ENCODE assay signal across 10 cellular contexts in the genomic region with DNA sequence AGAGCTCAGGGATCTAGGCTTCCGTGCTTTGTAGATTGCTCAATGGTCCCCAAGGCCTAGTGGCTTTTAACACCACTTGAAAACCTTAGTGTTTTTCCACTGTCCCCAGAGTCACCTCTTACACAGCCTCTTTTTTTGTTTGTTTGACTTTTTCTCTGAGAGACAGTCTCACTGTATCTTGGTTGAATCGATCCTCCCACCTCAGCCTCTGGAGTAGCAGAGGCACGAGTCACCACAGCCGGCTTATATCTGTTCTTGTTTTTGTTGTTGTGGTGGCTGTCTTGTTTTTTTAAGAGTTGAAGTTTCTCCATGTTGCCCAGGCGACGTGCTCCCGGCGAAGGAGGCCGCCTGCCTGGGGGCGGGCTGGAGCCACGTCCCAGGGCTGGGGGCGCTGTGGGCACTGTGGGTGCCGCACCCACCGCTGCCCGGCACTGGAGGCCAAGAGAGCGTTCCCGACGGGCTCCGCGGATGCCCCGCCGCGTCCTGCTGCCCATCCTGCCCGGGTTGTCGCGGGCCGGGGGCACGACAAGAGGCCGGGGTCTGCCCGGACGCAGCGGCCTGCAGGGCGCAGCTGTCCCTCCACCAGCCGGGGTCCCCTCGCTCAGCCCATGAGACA. TPM values are rescaled to one million over a fixed set of nuclear protein-coding genes. Genes with fewer than 3 reads are reported as not detected.
DNase-seq lines count a peak whose midpoint lies in the region; ATAC-seq, FAIRE-seq and TF ChIP-seq lines count a peak whose summit lies in the region.
"Not testable (repeated sequence)": the region's sequence is repeated elsewhere in the genome, so short reads cannot be mapped to it uniquely, and the experiment has no call there.
"Had no signal": no experiment of that assay in that cellular context is flagged by ENCODE, and none has a peak within 500 bp of the region (broad histone marks: within the 10 kb centered on the region; RNA-seq: fewer than 3 reads in every experiment).

No MANE protein-coding gene starts in this region.

- not testable (repeated sequence) for H3F3A ChIP-seq in GM23338 (replicated peaks; ENCODE audit: low read depth); PC-3 (ENCODE audit: low read length, unreplicated experiment)

- in situ Hi-C loops in K562 (cut with MboI): loop anchor here (5.0 kb wide), 2 partner anchors 106 to 241 kb away; no protein-coding TSS in a partner anchor

- H3K79me2 ChIP-seq in GM23338 (replicated peaks; ENCODE audit: insufficient read depth); PC-3 (ENCODE audit: low read length); K562 (ENCODE audit: control insufficient read depth, insufficient read depth, low read length): not testable (repeated sequence)

- H3K9me2 ChIP-seq in GM23338 (ENCODE audit: insufficient read depth); PC-3 (replicated peaks; ENCODE audit: low read length): not testable (repeated sequence)

- H4K20me1 ChIP-seq in GM23338 (replicated peaks; ENCODE audit: insufficient read depth); PC-3 (ENCODE audit: low read length); K562 (replicated peaks; ENCODE audit: control insufficient read depth, insufficient read depth, low read length): not testable (repeated sequence)

- not testable (repeated sequence) for H3K9ac ChIP-seq in PC-3 (ENCODE audit: low read length); K562 (ENCODE audit: insufficient read depth in 1 of 2, low read depth in 2 of 2, low read length in 2 of 2)

- H3K27ac Mint-ChIP-seq in GM23338; stimulated activated effector memory CD8-positive, alpha-beta T cell treated with anti-CD3 and anti-CD28 coated beads, Interleukin-12 subunit alpha, Interleukin-12 subunit beta, amount 100 ng/mL, for 72 hours: not testable (repeated sequence)
- peak overlapping the region; percentile 94 for H3K27ac Mint-ChIP-seq in nephron progenitor cell

- not testable (repeated sequence) for TF ChIP-seq CTCF in GM23338 (conservative IDR thresholded peaks at IDR 0.05; ENCODE audit: low read depth in 2 of 2); PC-3 (conservative IDR thresholded peaks at IDR 0.05; ENCODE audit: low read depth, low read length); K562 (IDR thresholded peaks at IDR 0.05 in 2 of 3, conservative IDR thresholded peaks at IDR 0.05 in 1 of 3; ENCODE audit: insufficient read depth in 2 of 3, low read depth in 1 of 3, low read length in 3 of 3); nephron progenitor cell (IDR thresholded peaks at IDR 0.05); omental fat pad (IDR thresholded peaks at IDR 0.05); upper lobe of right lung (IDR thresholded peaks at IDR 0.05)

- not testable (repeated sequence) for BruUV-seq in PC-3 (replicated peaks; lab: Mats Ljungman, UMichigan); K562 (replicated peaks; lab: Mats Ljungman, UMichigan)

- not testable (repeated sequence) for H3K27me3 Mint-ChIP-seq in GM23338 (ENCODE audit: insufficient read depth, low read depth, poor library complexity); nephron progenitor cell (ENCODE audit: low read depth, poor library complexity)

- not testable (repeated sequence) for TF ChIP-seq POLR2A in K562 (conservative IDR thresholded peaks at IDR 0.05)

- CTCF ChIA-PET in PC-3 (lab: Charles Lee); K562 (lab: Yijun Ruan, JAX; ENCODE audit: low intra/inter-chr PET ratio): not testable (repeated sequence)

- H3K4me3 ChIP-seq in GM23338; PC-3 (ENCODE audit: low read length); K562; right cardiac atrium (ENCODE audit: low read length); upper lobe of right lung: not testable (repeated sequence)

- WGBS in K562 (ENCODE audit: insufficient coverage, low coverage, missing lambda C conversion rate): 44% methylated on average over 8 of the region's 35 CpGs
- WGBS in right cardiac atrium: 81% methylated on average over 22 of the region's 35 CpGs

- H3K4me1 Mint-ChIP-seq in GM23338; nephron progenitor cell; stimulated activated effector memory CD8-positive, alpha-beta T cell treated with anti-CD3 and anti-CD28 coated beads, Interleukin-12 subunit alpha, Interleukin-12 subunit beta, amount 100 ng/mL, for 72 hours: not testable (repeated sequence)

- not testable (repeated sequence) for H3K9me3 ChIP-seq in PC-3 (ENCODE audit: low read length); K562 (replicated peaks; ENCODE audit: control insufficient read depth, insufficient read depth, low read depth, low read length); right cardiac atrium (ENCODE audit: control insufficient read depth, low read length); upper lobe of right lung

- intact Hi-C loops in PC-3 (cut with micrococcal nuclease); K562 (cut with micrococcal nuclease); right cardiac atrium (cut with DNase I); upper lobe of right lung (cut with DNase I): not testable (repeated sequence)

- not testable (repeated sequence) for H2AFZ ChIP-seq in GM23338; PC-3 (ENCODE audit: low read length); K562 (ENCODE audit: low read depth, low read length)

- TF ChIP-seq RAD21 in K562 (CRISPR knock-in tag; conservative IDR thresholded peaks at IDR 0.05 in 1 of 2, IDR thresholded peaks at IDR 0.05 in 1 of 2): not testable (repeated sequence)

- ATAC-seq in GM23338 (peak; percentile 22), PC-3 (peak; percentile 39; the same call in 1 of the 2 replicates), K562 (peak; percentile 55), right cardiac atrium (peak; percentile 47 to 57), omental fat pad (ENCODE audit: low FRiP score) (peak; percentile 44), upper lobe of right lung (peak; percentile 59)
- peak; percentile 31 for ATAC-seq in stimulated activated effector memory CD8-positive, alpha-beta T cell treated with anti-CD3 and anti-CD28 coated beads, Interleukin-12 subunit alpha, Interleukin-12 subunit beta, amount 100 ng/mL, for 72 hours

- DNase-seq in GM23338 (ENCODE audit: low spot score); PC-3; K562 (ENCODE audit: extremely low read depth in 1 of 4, low spot score in 3 of 4); nephron progenitor cell; omental fat pad (ENCODE audit: low spot score); stimulated activated effector memory CD8-positive, alpha-beta T cell treated with anti-CD3 and anti-CD28 coated beads, Interleukin-12 subunit alpha, Interleukin-12 subunit beta, amount 100 ng/mL, for 72 hours (ENCODE audit: low spot score in 2 of 2); upper lobe of right lung: not testable (repeated sequence)
- peak in 1 of 3 donors; percentile 9 for DNase-seq in right cardiac atrium

- not testable (repeated sequence) for TF ChIP-seq EP300 in K562 (IDR thresholded peaks at IDR 0.05; ENCODE audit: low read length)

- H3K9me1 ChIP-seq in K562 (ENCODE audit: control insufficient read depth, insufficient read depth, low read length): not testable (repeated sequence)

- not testable (repeated sequence) for H3K27me3 ChIP-seq in GM23338 (ENCODE audit: insufficient read depth); PC-3 (ENCODE audit: low read length); K562 (ENCODE audit: control insufficient read depth in 2 of 2, insufficient read depth in 2 of 2, low read length in 2 of 2); right cardiac atrium (ENCODE audit: control insufficient read depth, insufficient read depth); upper lobe of right lung

- not testable (repeated sequence) for H3K27ac ChIP-seq in GM23338 (ENCODE audit: low read depth); PC-3 (ENCODE audit: low read length); K562 (ENCODE audit: extremely low read depth, low read depth, low read length); right cardiac atrium (ENCODE audit: low read length); upper lobe of right lung

- POLR2A ChIA-PET in PC-3 (lab: Charles Lee; ENCODE audit: unreplicated experiment); K562 (lab: Yijun Ruan, JAX): not testable (repeated sequence)

- not testable (repeated sequence) for H3K36me3 ChIP-seq in GM23338 (ENCODE audit: insufficient read depth); PC-3 (ENCODE audit: low read depth, low read length); K562 (ENCODE audit: control insufficient read depth, insufficient read depth, low read length); upper lobe of right lung

- not testable (repeated sequence) for H3K36me3 Mint-ChIP-seq in GM23338 (ENCODE audit: low read depth); nephron progenitor cell (ENCODE audit: low read depth); stimulated activated effector memory CD8-positive, alpha-beta T cell treated with anti-CD3 and anti-CD28 coated beads, Interleukin-12 subunit alpha, Interleukin-12 subunit beta, amount 100 ng/mL, for 72 hours

- H3K4me1 ChIP-seq in GM23338 (ENCODE audit: insufficient read depth); PC-3 (ENCODE audit: insufficient read depth, low read length); K562 (replicated peaks in 1 of 2; ENCODE audit: control insufficient read depth in 2 of 2, insufficient read depth in 2 of 2, low read length in 2 of 2); right cardiac atrium (ENCODE audit: control insufficient read depth, insufficient read depth, low read length); upper lobe of right lung: not testable (repeated sequence)

- H3K4me3 Mint-ChIP-seq in GM23338; nephron progenitor cell; stimulated activated effector memory CD8-positive, alpha-beta T cell treated with anti-CD3 and anti-CD28 coated beads, Interleukin-12 subunit alpha, Interleukin-12 subunit beta, amount 100 ng/mL, for 72 hours: not testable (repeated sequence)

- H3K4me2 ChIP-seq in GM23338; PC-3 (ENCODE audit: low read length); K562 (ENCODE audit: insufficient read depth, low read length): not testable (repeated sequence)

- not testable (repeated sequence) for H3K9me3 Mint-ChIP-seq in GM23338; nephron progenitor cell; stimulated activated effector memory CD8-positive, alpha-beta T cell treated with anti-CD3 and anti-CD28 coated beads, Interleukin-12 subunit alpha, Interleukin-12 subunit beta, amount 100 ng/mL, for 72 hours

- FAIRE-seq in K562 (lab: Jason Lieb, UNC): not testable (repeated sequence)

RNA-seq across cellular contexts. Expression of a gene that starts 8.4 kb away (rescaled TPM):
- under 0.01 TPM in 1 of 2 replicates, not detected in the other for total RNA-seq in GM23338 (2014; rRNA removed; shearing (Covaris generic))
- not detected in 2 replicates for polyA plus RNA-seq in GM23338 (2016; fragmentation: Nextera tagmentation; extraction: Ambion mirVana)
- total RNA-seq in PC-3 (2014; rRNA removed): under 0.01 TPM in 2 replicates
- under 0.01 TPM in 2 replicates for total RNA-seq in K562 (2011; cell fraction: chromatin; rRNA removed; ENCODE audit: low replicate concordance)
- total RNA-seq in K562 (2011; cell fraction: nucleolus; rRNA removed): under 0.01 and 21,200 TPM in 2 replicates
- total RNA-seq in K562 (2011; cell fraction: nucleoplasm; rRNA removed): under 0.01 and 24,158 TPM in 2 replicates
- total RNA-seq in K562 (2014; rRNA removed): under 0.01 TPM in 2 replicates
- total RNA-seq in K562 (2014; rRNA removed; fragmentation: Illumina TruSeq; extraction: Trizol): 28,565 and 32,823 TPM in 2 replicates
- total RNA-seq in K562 (2015; rRNA removed; fragmentation: Illumina TruSeq; extraction: Trizol): 20,456 and 27,045 TPM in 2 replicates
- total RNA-seq in K562 (2021): 2,231 and 2,538 TPM in 2 replicates
- polyA plus RNA-seq in K562 (2011; rRNA removed): 83.9 TPM in 1 of 2 replicates, not detected in the other
- under 0.01 TPM in 1 of 2 replicates, not detected in the other for polyA plus RNA-seq in K562 (2011; cell fraction: cytosol; rRNA removed)
- under 0.01 and 1,424 TPM in 2 replicates for polyA plus RNA-seq in K562 (2011; cell fraction: nucleus; rRNA removed)
- 25.1 TPM in 1 of 2 replicates, not detected in the other for polyA plus RNA-seq in K562 (2012)
- polyA plus RNA-seq in K562 (2014; fragmentation: Illumina TruSeq; extraction: Trizol): not detected in 2 replicates
- 1 to 10 TPM in 1 of 2 experiments, not detected in 1; 3.0 TPM for polyA plus RNA-seq in K562 (2014; fragmentation: Nextera tagmentation; extraction: Ambion mirVana)
- polyA plus RNA-seq in K562 (2014; rRNA removed): not detected in 2 replicates
- polyA minus RNA-seq in K562 (2011; rRNA and poly(A)+ RNA removed): 10,756 and 20,531 TPM in 2 replicates
- polyA minus RNA-seq in K562 (2011; cell fraction: cytosol; rRNA and poly(A)+ RNA removed): 58,964 and 66,171 TPM in 2 replicates
- 66,769 and 85,880 TPM in 2 replicates for polyA minus RNA-seq in K562 (2011; cell fraction: nucleus; rRNA and poly(A)+ RNA removed)
- 1,000 to 10,000 TPM; 3,675 to 8,578 (median 7,073) TPM for total RNA-seq in right cardiac atrium
- polyA plus RNA-seq in right cardiac atrium: not detected
- total RNA-seq in omental fat pad: under 1 TPM; under 0.01 TPM
- total RNA-seq in upper lobe of right lung: 6,622 TPM
- total RNA-seq: H4 had no signal
- polyA plus RNA-seq: BJ had no signal
